In the genomic region with DNA sequence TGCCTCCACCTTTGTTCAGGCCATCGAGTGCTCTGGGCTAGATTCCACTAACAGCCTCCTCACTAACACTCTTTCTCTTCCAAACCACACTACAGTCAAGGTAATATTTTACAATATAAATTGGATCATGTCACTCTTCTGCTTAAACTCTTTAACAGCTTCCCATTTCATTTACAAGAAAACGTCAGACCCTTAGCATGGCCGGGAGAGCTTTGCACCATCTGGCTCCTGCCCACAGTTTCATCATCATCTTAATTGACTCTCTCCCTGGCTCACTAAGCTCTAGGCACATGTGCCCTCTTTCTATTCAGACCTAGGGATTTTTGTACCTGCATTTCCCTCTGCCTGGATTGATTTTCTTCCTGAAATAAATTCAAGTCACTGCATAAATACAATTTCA, we compare ENCODE assay signal across 21 cellular contexts.
DNase-seq lines count a peak whose midpoint lies in the region; ATAC-seq and TF ChIP-seq lines count a peak whose summit lies in the region.
"Had no signal": no experiment of that assay in that cellular context is flagged by ENCODE, and none has a peak within 500 bp of the region (broad histone marks: within the 10 kb centered on the region; RNA-seq: fewer than 3 reads in every experiment).

No MANE protein-coding gene starts in this region.

- H3K27me3 ChIP-seq in ascending aorta: no peaks in the 10 kb centered on the region
- H3K27me3 ChIP-seq in naive thymus-derived CD4-positive, alpha-beta T cell (ENCODE audit: control insufficient read depth in 2 of 2, insufficient read depth in 2 of 2, low read length in 2 of 2): no peaks in the 10 kb centered on the region
- H3K27me3 ChIP-seq: spleen had no signal

- intact Hi-C loops in ascending aorta (cut with DNase I) (no loop called here), cardiac septum (cut with DNase I) (no loop called here)
- intact Hi-C loops in naive thymus-derived CD4-positive, alpha-beta T cell (cut with micrococcal nuclease): no loop called here

- H3K27ac ChIP-seq in ascending aorta: no peak overlapping the region
- no peak overlapping the region for H3K27ac ChIP-seq in naive thymus-derived CD4-positive, alpha-beta T cell (ENCODE audit: low read depth, low read length)
- H3K27ac ChIP-seq: spleen had no signal

- H3K4me3 ChIP-seq in NB4 (ENCODE audit: low read depth, low read length): no peak overlapping the region
- H3K4me3 ChIP-seq in ascending aorta: no peak overlapping the region
- no peak overlapping the region for H3K4me3 ChIP-seq in naive thymus-derived CD4-positive, alpha-beta T cell (ENCODE audit: low read length)
- H3K4me3 ChIP-seq: lung, spleen had no signal

- H3K36me3 ChIP-seq in ascending aorta: no peaks in the 10 kb centered on the region
- H3K36me3 ChIP-seq in naive thymus-derived CD4-positive, alpha-beta T cell (ENCODE audit: control insufficient read depth in 2 of 3, insufficient read depth in 3 of 3, low read length in 3 of 3): no peaks in the 10 kb centered on the region
- H3K36me3 ChIP-seq: spleen had no signal

- no peak for TF ChIP-seq POLR2A in NB4 (IDR thresholded peaks at IDR 0.05; ENCODE audit: extremely low read depth, insufficient read length)

- TF ChIP-seq CTCF in NB4 (IDR thresholded peaks at IDR 0.05; ENCODE audit: low read depth, low read length): no peak
- no peak for TF ChIP-seq CTCF in glutamatergic neuron (IDR thresholded peaks at IDR 0.05; ENCODE audit: partially characterized antibody, unreplicated experiment)
- no peak for TF ChIP-seq CTCF in ascending aorta (IDR thresholded peaks at IDR 0.05)

- in situ Hi-C loops in KBM-7 (cut with MboI; ENCODE audit: low pct_unique_long_range_greater_than_20kb, low sequenced_read_pairs): no loop called here

- H3K4me3 Mint-ChIP-seq in glutamatergic neuron (ENCODE audit: unreplicated experiment): peak overlapping the region; percentile 48
- no peak overlapping the region for H3K4me3 Mint-ChIP-seq in naive thymus-derived CD4-positive, alpha-beta T cell
- H3K4me3 Mint-ChIP-seq: activated naive CD8-positive, alpha-beta T cell treated with anti-CD3 and anti-CD28 coated beads, Interleukin-2, amount 50 U/mL, for 24 hours; B cell; T-helper 17 cell had no signal

- ATAC-seq in naive thymus-derived CD4-positive, alpha-beta T cell: no peak
- ATAC-seq: activated naive CD8-positive, alpha-beta T cell treated with anti-CD3 and anti-CD28 coated beads, Interleukin-2, amount 50 U/mL, for 24 hours; T-helper 17 cell had no signal

- H3K4me1 Mint-ChIP-seq in glutamatergic neuron (ENCODE audit: low read depth, unreplicated experiment): peaks cover 30% of the 10 kb centered on the region
- no peaks in the 10 kb centered on the region for H3K4me1 Mint-ChIP-seq in naive thymus-derived CD4-positive, alpha-beta T cell
- H3K4me1 Mint-ChIP-seq: activated naive CD8-positive, alpha-beta T cell treated with anti-CD3 and anti-CD28 coated beads, Interleukin-2, amount 50 U/mL, for 24 hours; B cell had no signal

- H3K9me3 Mint-ChIP-seq in glutamatergic neuron (ENCODE audit: unreplicated experiment): no peaks in the 10 kb centered on the region
- no peaks in the 10 kb centered on the region for H3K9me3 Mint-ChIP-seq in naive thymus-derived CD4-positive, alpha-beta T cell
- H3K9me3 Mint-ChIP-seq: activated naive CD8-positive, alpha-beta T cell treated with anti-CD3 and anti-CD28 coated beads, Interleukin-2, amount 50 U/mL, for 24 hours had no signal

- DNase-seq in NB4 (ENCODE audit: low read depth): peak; percentile 6
- DNase-seq in NCI-H2107 (lab: John Stamatoyannopoulos, UW): peak; percentile 74
- peak; percentile 100 for DNase-seq in NCI-H82 (lab: John Stamatoyannopoulos, UW)
- DNase-seq in glutamatergic neuron: peak; percentile 27
- no peak for DNase-seq in KBM-7
- no peak for DNase-seq in ascending aorta (ENCODE audit: low spot score in 2 of 2)
- no peak for DNase-seq in naive thymus-derived CD4-positive, alpha-beta T cell
- no peak for DNase-seq in cardiac septum (ENCODE audit: low spot score)
- DNase-seq: activated naive CD8-positive, alpha-beta T cell treated with anti-CD3 and anti-CD28 coated beads, Interleukin-2, amount 50 U/mL, for 24 hours; COR-L47; foreskin fibroblast; hippocampal formation; islet precursor cell; NCI-H1930; occipital lobe; OCI-M1; SIG-M5; spleen; T-helper 17 cell had no signal

- POLR2A ChIA-PET in naive thymus-derived CD4-positive, alpha-beta T cell (lab: Charles Lee): no interaction called here

- H3K27me3 Mint-ChIP-seq in glutamatergic neuron (ENCODE audit: unreplicated experiment): peaks cover 2% of the 10 kb centered on the region
- H3K27me3 Mint-ChIP-seq in naive thymus-derived CD4-positive, alpha-beta T cell: peaks cover 0 to 3% (median 0%) of the 10 kb centered on the region in 5 donors
- H3K27me3 Mint-ChIP-seq: activated naive CD8-positive, alpha-beta T cell treated with anti-CD3 and anti-CD28 coated beads, Interleukin-2, amount 50 U/mL, for 24 hours; B cell had no signal

- no peaks in the 10 kb centered on the region for H3K4me1 ChIP-seq in ascending aorta
- H3K4me1 ChIP-seq in naive thymus-derived CD4-positive, alpha-beta T cell (ENCODE audit: control insufficient read depth in 2 of 2, insufficient read depth in 2 of 2, low read length in 2 of 2): no peaks in the 10 kb centered on the region

- H3K27ac Mint-ChIP-seq in glutamatergic neuron (ENCODE audit: unreplicated experiment): peak overlapping the region; percentile 91
- H3K27ac Mint-ChIP-seq in naive thymus-derived CD4-positive, alpha-beta T cell: no peak overlapping the region
- H3K27ac Mint-ChIP-seq: activated naive CD8-positive, alpha-beta T cell treated with anti-CD3 and anti-CD28 coated beads, Interleukin-2, amount 50 U/mL, for 24 hours; B cell; T-helper 17 cell had no signal

- no peaks in the 10 kb centered on the region for H3K36me3 Mint-ChIP-seq in glutamatergic neuron (ENCODE audit: unreplicated experiment)
- no peaks in the 10 kb centered on the region for H3K36me3 Mint-ChIP-seq in naive thymus-derived CD4-positive, alpha-beta T cell

- H3K9me3 ChIP-seq in ascending aorta: no peaks in the 10 kb centered on the region
- no peaks in the 10 kb centered on the region for H3K9me3 ChIP-seq in naive thymus-derived CD4-positive, alpha-beta T cell (ENCODE audit: control insufficient read depth in 2 of 3, low read length in 3 of 3)
- H3K9me3 ChIP-seq: spleen had no signal

- CTCF ChIA-PET in naive thymus-derived CD4-positive, alpha-beta T cell (lab: Charles Lee): no interaction called here

Comparison
In these comparisons a context has a peak if more than half of its experiments do, and no peak if none do; other contexts are left out.
1. DNase-seq: peak in NB4 (single experiment), NCI-H2107 (single experiment), NCI-H82 (single experiment) and glutamatergic neuron (single experiment); none in KBM-7 (single experiment), ascending aorta (0 of 2), naive thymus-derived CD4-positive, alpha-beta T cell (0 of 9) and cardiac septum (single experiment).